In the genomic region with DNA sequence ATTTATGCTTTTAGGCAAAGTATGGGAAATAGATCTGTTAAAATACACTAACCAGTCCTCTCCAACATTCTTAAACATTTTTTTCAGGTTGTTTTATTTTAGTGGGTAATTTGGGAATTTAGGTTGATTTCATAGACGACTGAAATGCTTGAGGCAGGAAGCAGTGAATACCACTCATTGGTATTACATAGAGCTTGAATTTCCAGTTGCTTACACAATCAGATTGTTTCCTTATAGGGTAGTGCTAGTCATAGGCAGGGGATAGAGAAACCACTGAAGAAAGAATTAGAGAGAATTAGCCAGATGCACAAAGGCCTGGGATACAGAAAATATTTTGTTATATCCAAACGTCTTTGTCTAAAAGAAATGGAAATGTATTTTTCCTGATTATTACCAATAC, we compare ENCODE assay signal across 11 cellular contexts. TPM values are rescaled to one million over a fixed set of nuclear protein-coding genes. Genes with fewer than 3 reads are reported as not detected.
DNase-seq lines count a peak whose midpoint lies in the region; ATAC-seq, FAIRE-seq and TF ChIP-seq lines count a peak whose summit lies in the region.
"Had no signal": no experiment of that assay in that cellular context is flagged by ENCODE, and none has a peak within 500 bp of the region (broad histone marks: within the 10 kb centered on the region; RNA-seq: fewer than 3 reads in every experiment).

No MANE protein-coding gene starts in this region.

- H3K9ac ChIP-seq in IMR-90 (ENCODE audit: low read depth, low read length): no peak overlapping the region

- H3K56ac ChIP-seq in IMR-90 (ENCODE audit: extremely low read depth, insufficient read depth, low read length): peak overlapping the region; percentile 88

- dilution Hi-C loops in IMR-90 (cut with HindIII; ENCODE audit: low sequenced_read_pairs, unreplicated experiment): no loop called here

- peak overlapping the region; percentile 70; the same call in 1 of the 2 replicates for H3K18ac ChIP-seq in IMR-90 (ENCODE audit: low read depth, low read length)

- no peak overlapping the region for H3K4me3 Mint-ChIP-seq in immature natural killer cell
- H3K4me3 Mint-ChIP-seq: activated T-cell treated with anti-CD3 and anti-CD28 coated beads, Interleukin-2, amount 50 U/mL, for 24 hours had no signal

- H3K79me1 ChIP-seq in IMR-90 (ENCODE audit: low read depth in 1 of 2, low read length in 2 of 2): peaks cover 0 to 38% of the 10 kb centered on the region in 2 experiments; a peak in 3 of 4 replicates

- no peak for TF ChIP-seq CTCF in A549 (IDR thresholded peaks at IDR 0.05)
- TF ChIP-seq CTCF in IMR-90 (conservative IDR thresholded peaks at IDR 0.05; ENCODE audit: low read depth, low read length): no peak
- no peak for TF ChIP-seq CTCF in lower lobe of right lung (IDR thresholded peaks at IDR 0.05)
- no peak for TF ChIP-seq CTCF in Peyer's patch (IDR thresholded peaks at IDR 0.05)

- no peak overlapping the region for H4K5ac ChIP-seq in IMR-90 (ENCODE audit: low read depth, low read length)

- H2BK15ac ChIP-seq in IMR-90 (ENCODE audit: low read depth, low read length): peak overlapping the region; percentile 75; the same call in 1 of the 3 replicates

- H3K4me3 ChIP-seq in A549: no peak overlapping the region
- no peak overlapping the region for H3K4me3 ChIP-seq in IMR-90 (ENCODE audit: insufficient read depth, low read depth, low read length)
- no peak overlapping the region for H3K4me3 ChIP-seq in lower lobe of right lung
- H3K4me3 ChIP-seq in Peyer's patch: no peak overlapping the region

- CTCF ChIA-PET in A549 (lab: Yijun Ruan, JAX): interaction anchor here (0.7 to 2.8 kb wide), 3 partner anchors 51 to 226 kb away, joined by 3 to 8 read pairs (median 7); a partner anchor contains a TSS
- CTCF ChIA-PET in IMR-90 (lab: Yijun Ruan, JAX): no interaction called here

- no peak overlapping the region for H2AFZ ChIP-seq in IMR-90 (replicated peaks; ENCODE audit: low read length, poor library complexity)

- no peak overlapping the region for H3K27ac Mint-ChIP-seq in immature natural killer cell
- H3K27ac Mint-ChIP-seq: activated T-cell treated with anti-CD3 and anti-CD28 coated beads, Interleukin-2, amount 50 U/mL, for 24 hours had no signal

- H3K4me1 Mint-ChIP-seq in immature natural killer cell: peaks cover 0 to 2% of the 10 kb centered on the region in 2 donors

- peaks cover 33% of the 10 kb centered on the region for H3K9me1 ChIP-seq in IMR-90 (ENCODE audit: insufficient read depth, low read length)

- POLR2A ChIA-PET in A549 (lab: Yijun Ruan, JAX) (no interaction called here), IMR-90 (lab: Charles Lee; ENCODE audit: unreplicated experiment) (interaction anchor here (0.7 kb wide), 1 partner anchor 846 kb away, joined by 3 read pairs; no protein-coding TSS in a partner anchor)

- peak overlapping the region; percentile 99; the same call in 1 of the 2 replicates for H2BK20ac ChIP-seq in IMR-90 (ENCODE audit: low read depth, low read length)

- no peaks in the 10 kb centered on the region for H3K9me3 ChIP-seq in A549
- H3K9me3 ChIP-seq in IMR-90 (ENCODE audit: control insufficient read depth, insufficient read depth, low read length): no peaks in the 10 kb centered on the region
- H3K9me3 ChIP-seq in lower lobe of right lung: no peaks in the 10 kb centered on the region
- H3K9me3 ChIP-seq in Peyer's patch: no peaks in the 10 kb centered on the region

- TF ChIP-seq POLR2A in A549 (IDR thresholded peaks at IDR 0.05; ENCODE audit: low read length) (no peak), IMR-90 (IDR thresholded peaks at IDR 0.05; ENCODE audit: low read depth, low read length) (no peak), Peyer's patch (IDR thresholded peaks at IDR 0.05) (no peak)

- H3K23ac ChIP-seq in IMR-90 (ENCODE audit: low read depth, low read length): peak overlapping the region; percentile 94; the same call in 1 of the 2 replicates

- H3K27me3 Mint-ChIP-seq in immature natural killer cell (ENCODE audit: low read depth in 3 of 3): peaks cover 0 to 5% (median 5%) of the 10 kb centered on the region in 3 donors

- TF ChIP-seq RAD21 in A549 (conservative IDR thresholded peaks at IDR 0.05 in 1 of 2, IDR thresholded peaks at IDR 0.05 in 1 of 2) (no peak), IMR-90 (IDR thresholded peaks at IDR 0.05; ENCODE audit: low read length) (no peak)

- peak overlapping the region; percentile 97; the same call in 1 of the 2 replicates for H3K14ac ChIP-seq in IMR-90 (replicated peaks; ENCODE audit: low read depth, low read length)

- no peak for TF ChIP-seq EP300 in A549 (IDR thresholded peaks at IDR 0.05)

- no peaks in the 10 kb centered on the region for H3K9me3 Mint-ChIP-seq in immature natural killer cell
- H3K9me3 Mint-ChIP-seq: activated T-cell treated with anti-CD3 and anti-CD28 coated beads, Interleukin-2, amount 50 U/mL, for 24 hours had no signal

- peak overlapping the region; percentile 94 for H2BK5ac ChIP-seq in IMR-90 (ENCODE audit: low read depth, low read length, poor library complexity, severe bottlenecking)

- peak overlapping the region; percentile 96; a peak in 2 of 4 replicates for H4K8ac ChIP-seq in IMR-90 (ENCODE audit: low read depth in 2 of 2, low read length in 2 of 2)

- H3K27ac ChIP-seq in A549 (no peak overlapping the region), IMR-90 (ENCODE audit: insufficient read depth, low read length) (peak overlapping the region; percentile 87), lower lobe of right lung (no peak overlapping the region), Peyer's patch (peak overlapping the region in 1 of 4 donors; percentile 35)

- H3K4ac ChIP-seq in IMR-90 (ENCODE audit: low read depth, low read length): peak overlapping the region; percentile 99; the same call in 1 of the 2 replicates

- H4K20me1 ChIP-seq in IMR-90 (ENCODE audit: insufficient read depth, low read length): no peaks in the 10 kb centered on the region

- intact Hi-C loops in IMR-90 (cut with micrococcal nuclease) (no loop called here), lower lobe of right lung (cut with DNase I) (no loop called here)

- peaks cover 28% of the 10 kb centered on the region for H3K36me3 ChIP-seq in IMR-90 (ENCODE audit: control insufficient read depth, insufficient read depth, low read length)
- no peaks in the 10 kb centered on the region for H3K36me3 ChIP-seq in lower lobe of right lung
- no peaks in the 10 kb centered on the region for H3K36me3 ChIP-seq in Peyer's patch

- H2AK5ac ChIP-seq in IMR-90 (ENCODE audit: low read depth, low read length): no peak overlapping the region

- H4K91ac ChIP-seq in IMR-90 (ENCODE audit: insufficient read depth, low read depth, low read length): no peak overlapping the region

- BruUV-seq in IMR-90 (replicated peaks; lab: Mats Ljungman, UMichigan): no TSS peak

- DNase-seq in A549 (ENCODE audit: low read depth in 1 of 2, low spot score in 1 of 2) (no peak), IMR-90 (peak; percentile 96), T47D (ENCODE audit: low read depth in 1 of 2, low spot score in 1 of 2) (peak; percentile 11 to 60), lower lobe of right lung (no peak), immature natural killer cell (no peak), Peyer's patch (no peak), T-helper 9 cell (no peak)
- DNase-seq: activated T-cell treated with anti-CD3 and anti-CD28 coated beads, Interleukin-2, amount 50 U/mL, for 24 hours; hypothalamus; stimulated activated CD4-positive, alpha-beta T cell treated with anti-CD3 and anti-CD28 coated beads, Interleukin-15, amount 100 ng/mL, for 24 hours had no signal

- H3K36me3 Mint-ChIP-seq in immature natural killer cell: no peaks in the 10 kb centered on the region

- no peak overlapping the region for H3K4me2 ChIP-seq in A549
- no peak overlapping the region for H3K4me2 ChIP-seq in IMR-90 (ENCODE audit: low read depth, low read length)

- H2BK120ac ChIP-seq in IMR-90 (ENCODE audit: low read depth, low read length): peak overlapping the region; percentile 100; the same call in 1 of the 2 replicates

- ATAC-seq in A549: peak; percentile 62; a peak in 2 of 6 replicates
- peak; percentile 96 for ATAC-seq in IMR-90 (ENCODE audit: low read depth)
- peak; percentile 79 to 83 for ATAC-seq in lower lobe of right lung
- no peak for ATAC-seq in HG03175 (IDR thresholded peaks at IDR 0.05; ENCODE audit: unreplicated experiment)

- WGBS in A549 (ENCODE audit: missing lambda C conversion rate): 11% methylated on average over 2 of the region's 2 CpGs
- no CpG with 5 or more reads among the region's 2 CpGs for WGBS in IMR-90 (ENCODE audit: extremely low coverage in 2 of 2, insufficient read length in 1 of 2), 2 experiments

- H2AK9ac ChIP-seq in IMR-90 (replicated peaks; ENCODE audit: low read depth, low read length, poor library complexity): no peak overlapping the region

- in situ Hi-C loops in IMR-90 (cut with MboI; ENCODE audit: low sequenced_read_pairs): no loop called here
- in situ Hi-C loops in T47D (cut with HindIII; ENCODE audit: low pct_unique_long_range_greater_than_20kb, low sequenced_read_pairs): no loop called here

- no peaks in the 10 kb centered on the region for H3K4me1 ChIP-seq in A549
- peaks cover 21% of the 10 kb centered on the region for H3K4me1 ChIP-seq in IMR-90 (ENCODE audit: control insufficient read depth, insufficient read depth, low read length)
- peaks cover 37% of the 10 kb centered on the region for H3K4me1 ChIP-seq in lower lobe of right lung
- H3K4me1 ChIP-seq in Peyer's patch: no peaks in the 10 kb centered on the region

- no peaks in the 10 kb centered on the region for H3K27me3 ChIP-seq in IMR-90 (ENCODE audit: control insufficient read depth, insufficient read depth, low read length)
- no peaks in the 10 kb centered on the region for H3K27me3 ChIP-seq in lower lobe of right lung (ENCODE audit: low read depth)
- H3K27me3 ChIP-seq in Peyer's patch: no peaks in the 10 kb centered on the region

- FAIRE-seq in A549 (lab: Jason Lieb, UNC): no peak

RNA-seq across cellular contexts. Expression of a gene that starts 23.9 kb away (rescaled TPM):
- polyA plus RNA-seq in A549 (2011; rRNA removed): not detected in 2 replicates
- polyA plus RNA-seq in A549 (2012; cell fraction: cytosol; rRNA removed): not detected in 2 replicates
- polyA plus RNA-seq in A549 (2012; cell fraction: nucleus; rRNA removed): not detected in 2 replicates
- 0.04 TPM in 1 of 3 replicates, not detected in the others for polyA plus RNA-seq in A549 (2017; fragmentation: RNase III; extraction: RNeasy Plus Mini Kit Qiagen cat#74134 plus additional on column Dnase treatment)
- not detected in 2 replicates for polyA minus RNA-seq in A549 (2011; rRNA and poly(A)+ RNA removed)
- not detected in 2 replicates for total RNA-seq in IMR-90 (2012; rRNA removed)
- not detected in 2 replicates for polyA plus RNA-seq in IMR-90 (2012; rRNA removed)
- not detected in 2 replicates for polyA plus RNA-seq in IMR-90 (2012; cell fraction: cytosol; rRNA removed)
- polyA plus RNA-seq in IMR-90 (2012; cell fraction: nucleus; rRNA removed; ENCODE audit: low replicate concordance): 0.04 and 0.32 TPM in 2 replicates
- 95.2 TPM for total RNA-seq in lower lobe of right lung
- not detected for polyA plus RNA-seq in immature natural killer cell
- 10 to 100 TPM in 3 of 4 donors, 1 to 10 TPM in 1; 4.1 to 50.3 (median 21.4) TPM for total RNA-seq in Peyer's patch

RNA-seq across cellular contexts. Expression of a gene that starts 51.3 kb away (rescaled TPM):
- 21.6 and 33.3 TPM in 2 replicates for polyA plus RNA-seq in A549 (2011; rRNA removed)
- 5.6 TPM in 2 replicates for polyA plus RNA-seq in A549 (2012; cell fraction: cytosol; rRNA removed)
- polyA plus RNA-seq in A549 (2012; cell fraction: nucleus; rRNA removed): 1.1 and 2.0 TPM in 2 replicates
- polyA plus RNA-seq in A549 (2017; fragmentation: RNase III; extraction: RNeasy Plus Mini Kit Qiagen cat#74134 plus additional on column Dnase treatment): 15.6 to 18.6 TPM (median 16.8 TPM) in 3 replicates
- 9.0 and 12.6 TPM in 2 replicates for polyA minus RNA-seq in A549 (2011; rRNA and poly(A)+ RNA removed)
- total RNA-seq in IMR-90 (2012; rRNA removed): 18.6 and 34.2 TPM in 2 replicates
- polyA plus RNA-seq in IMR-90 (2012; rRNA removed): 10.6 and 13.8 TPM in 2 replicates
- polyA plus RNA-seq in IMR-90 (2012; cell fraction: cytosol; rRNA removed): 2.1 and 3.4 TPM in 2 replicates
- polyA plus RNA-seq in IMR-90 (2012; cell fraction: nucleus; rRNA removed; ENCODE audit: low replicate concordance): 0.53 and 6.1 TPM in 2 replicates
- total RNA-seq in lower lobe of right lung: 55.2 TPM
- polyA plus RNA-seq in immature natural killer cell: 10 to 100 TPM; 12.0 to 16.8 (median 13.0) TPM
- total RNA-seq in Peyer's patch: 10 to 100 TPM; 28.1 to 35.1 (median 33.5) TPM

Comparison
In these comparisons a context has a peak if more than half of its experiments do, and no peak if none do; other contexts are left out.
1. DNase-seq: peak in IMR-90 (single experiment) and T47D (2 of 2); none in A549 (0 of 2), lower lobe of right lung (single experiment), immature natural killer cell (0 of 3), Peyer's patch (0 of 3) and T-helper 9 cell (single experiment).